14 cellular contexts compared by ENCODE assay signal in genomic region chr14:103653802-103654201, GRCh38. TPM values are rescaled to one million over a fixed set of nuclear protein-coding genes. Genes with fewer than 3 reads are reported as not detected.
DNase-seq lines count a peak whose midpoint lies in the region; ATAC-seq and TF ChIP-seq lines count a peak whose summit lies in the region.
"Had no signal": no experiment of that assay in that cellular context is flagged by ENCODE, and none has a peak within 500 bp of the region (broad histone marks: within the 10 kb centered on the region; RNA-seq: fewer than 3 reads in every experiment).

No MANE protein-coding gene starts in this region.

- ATAC-seq in psoas muscle, result peak; percentile 54 to 71 (median 61)
- no peak for ATAC-seq in GM21423 (IDR thresholded peaks at IDR 0.05; ENCODE audit: unreplicated experiment)
- no peak for ATAC-seq in HG03571 (IDR thresholded peaks at IDR 0.05; ENCODE audit: unreplicated experiment)
- no peak for ATAC-seq in upper lobe of right lung
- ATAC-seq in GM21360 (IDR thresholded peaks at IDR 0.05; ENCODE audit: unreplicated experiment), result no peak
- ATAC-seq: activated CD8-positive, alpha-beta T cell treated with anti-CD3 and anti-CD28 coated beads, Interleukin-2, amount 10 ng/mL, durations not matched to agents 7 days and 5 days; HCT116 had no signal

- peaks cover 26 to 45% of the 10 kb centered on the region in 2 donors for H3K36me3 Mint-ChIP-seq in CD4-positive, alpha-beta memory T cell
- peaks cover 4% of the 10 kb centered on the region for H3K36me3 Mint-ChIP-seq in glutamatergic neuron (ENCODE audit: unreplicated experiment)

- no peak overlapping the region for H3K4me3 ChIP-seq in CD4-positive, alpha-beta memory T cell (ENCODE audit: low read length in 2 of 2)
- no peak overlapping the region for H3K4me3 ChIP-seq in psoas muscle
- H3K4me3 ChIP-seq in upper lobe of right lung, result no peak overlapping the region

- TF ChIP-seq CTCF in RWPE1 (conservative IDR thresholded peaks at IDR 0.05; ENCODE audit: low read depth), result no peak
- no peak for TF ChIP-seq CTCF in glutamatergic neuron (IDR thresholded peaks at IDR 0.05; ENCODE audit: partially characterized antibody, unreplicated experiment)
- TF ChIP-seq CTCF in psoas muscle (IDR thresholded peaks at IDR 0.05), result no peak
- no peak for TF ChIP-seq CTCF in upper lobe of right lung (IDR thresholded peaks at IDR 0.05)

- peak overlapping the region in 4 of 7 donors; percentile 2 to 92 (median 47) for H3K27ac Mint-ChIP-seq in CD4-positive, alpha-beta memory T cell
- H3K27ac Mint-ChIP-seq in glutamatergic neuron (ENCODE audit: unreplicated experiment), result peak overlapping the region; percentile 60
- H3K27ac Mint-ChIP-seq: activated CD8-positive, alpha-beta T cell treated with anti-CD3 and anti-CD28 coated beads, Interleukin-2, amount 10 ng/mL, durations not matched to agents 7 days and 5 days had no signal

- intact Hi-C loops in CD4-positive, alpha-beta memory T cell (cut with micrococcal nuclease), result no loop called here
- intact Hi-C loops in psoas muscle (cut with DNase I) (loop anchor here in 1 of 2 donors (5.0 kb wide), 1 partner anchor 33 kb away; no protein-coding TSS in a partner anchor), upper lobe of right lung (cut with DNase I) (no loop called here)

- no peak overlapping the region for H3K27ac ChIP-seq in CD4-positive, alpha-beta memory T cell (ENCODE audit: low read depth, low read length)
- peak overlapping the region; percentile 41; the same call in 1 of the 2 replicates for H3K27ac ChIP-seq in RWPE1
- peak overlapping the region; percentile 59 for H3K27ac ChIP-seq in psoas muscle
- H3K27ac ChIP-seq in upper lobe of right lung, result no peak overlapping the region
- H3K27ac ChIP-seq: neutrophil had no signal

- H3K27me3 ChIP-seq in CD4-positive, alpha-beta memory T cell (ENCODE audit: insufficient read depth, low read length), result no peaks in the 10 kb centered on the region
- H3K27me3 ChIP-seq in psoas muscle (ENCODE audit: insufficient read depth in 3 of 3, low read length in 2 of 3), result no peaks in the 10 kb centered on the region
- no peaks in the 10 kb centered on the region for H3K27me3 ChIP-seq in upper lobe of right lung
- H3K27me3 ChIP-seq: neutrophil had no signal

- 29 to 42% (median 34%) methylated on average over 4 of the region's 4 CpGs for WGBS in psoas muscle, 3 donors

- DNase-seq in CD4-positive, alpha-beta memory T cell, result no peak
- DNase-seq in RWPE1 (ENCODE audit: low spot score) (no peak), glutamatergic neuron (no peak), psoas muscle (no peak), upper lobe of right lung (no peak)
- DNase-seq: activated CD8-positive, alpha-beta T cell treated with anti-CD3 and anti-CD28 coated beads, Interleukin-2, amount 10 ng/mL, durations not matched to agents 7 days and 5 days; foreskin melanocyte; MV-4-11; NCI-H2227 treated with DMSO at 0.1 percent for 48 hours had no signal

- H3K4me3 Mint-ChIP-seq in CD4-positive, alpha-beta memory T cell, result no peak overlapping the region
- peak overlapping the region; percentile 13 for H3K4me3 Mint-ChIP-seq in glutamatergic neuron (ENCODE audit: unreplicated experiment)
- H3K4me3 Mint-ChIP-seq: activated CD8-positive, alpha-beta T cell treated with anti-CD3 and anti-CD28 coated beads, Interleukin-2, amount 10 ng/mL, durations not matched to agents 7 days and 5 days had no signal

- H3K4me1 Mint-ChIP-seq in CD4-positive, alpha-beta memory T cell, result peaks cover 12 to 32% (median 24%) of the 10 kb centered on the region in 4 donors
- peaks cover 20% of the 10 kb centered on the region for H3K4me1 Mint-ChIP-seq in glutamatergic neuron (ENCODE audit: low read depth, unreplicated experiment)

- H3K4me1 ChIP-seq in CD4-positive, alpha-beta memory T cell (ENCODE audit: insufficient read depth, low read length), result peaks cover 11% of the 10 kb centered on the region
- H3K4me1 ChIP-seq in psoas muscle, result peaks cover 43% of the 10 kb centered on the region
- H3K4me1 ChIP-seq in upper lobe of right lung, result peaks cover 54% of the 10 kb centered on the region

- H3K36me3 ChIP-seq in CD4-positive, alpha-beta memory T cell (ENCODE audit: insufficient read depth, low read length), result peaks cover 47% of the 10 kb centered on the region
- H3K36me3 ChIP-seq in psoas muscle (ENCODE audit: insufficient read depth in 1 of 2, low read depth in 1 of 2), result peaks cover 0 to 45% of the 10 kb centered on the region in 2 donors
- peaks cover 45% of the 10 kb centered on the region for H3K36me3 ChIP-seq in upper lobe of right lung

- no peaks in the 10 kb centered on the region for H3K27me3 Mint-ChIP-seq in CD4-positive, alpha-beta memory T cell
- peaks cover 8% of the 10 kb centered on the region for H3K27me3 Mint-ChIP-seq in glutamatergic neuron (ENCODE audit: unreplicated experiment)

- H3K9me3 Mint-ChIP-seq in CD4-positive, alpha-beta memory T cell, result no peaks in the 10 kb centered on the region
- H3K9me3 Mint-ChIP-seq in glutamatergic neuron (ENCODE audit: unreplicated experiment), result peaks cover 9% of the 10 kb centered on the region

- no peaks in the 10 kb centered on the region for H3K9me3 ChIP-seq in CD4-positive, alpha-beta memory T cell (ENCODE audit: control insufficient read depth in 1 of 2, low read length in 2 of 2)
- H3K9me3 ChIP-seq in psoas muscle (no peaks in the 10 kb centered on the region), upper lobe of right lung (no peaks in the 10 kb centered on the region)
- H3K9me3 ChIP-seq: neutrophil had no signal

- POLR2A ChIA-PET in CD4-positive, alpha-beta memory T cell (lab: Charles Lee; ENCODE audit: partially characterized antibody), result no interaction called here
- POLR2A ChIA-PET in RWPE1 (lab: Yijun Ruan, JAX; ENCODE audit: low non-redundant PET), result no interaction called here

- CTCF ChIA-PET in CD4-positive, alpha-beta memory T cell (lab: Charles Lee; ENCODE audit: partially characterized antibody), result no interaction called here
- CTCF ChIA-PET in RWPE1 (lab: Yijun Ruan, JAX), result interaction anchor here (0.7 kb wide), 1 partner anchor 1022 kb away, joined by 4 read pairs; no protein-coding TSS in a partner anchor

RNA-seq across cellular contexts. Expression of gene KLC1, which starts 24.8 kb away (rescaled TPM):
- 100 to 1,000 TPM; 242 to 278 TPM for total RNA-seq in CD4-positive, alpha-beta memory T cell
- polyA plus RNA-seq in CD4-positive, alpha-beta memory T cell, result 10 to 100 TPM; 31.8 to 88.9 TPM
- total RNA-seq in glutamatergic neuron (ENCODE audit: unreplicated experiment) (975 TPM), psoas muscle (100 to 1,000 TPM; 126 to 190 (median 148) TPM), upper lobe of right lung (172 TPM)
- polyA plus RNA-seq in psoas muscle, result 100 to 1,000 TPM in 2 of 3 donors, 10 to 100 TPM in 1; 86.4 to 256 (median 201) TPM

Comparison
In these comparisons a context has a peak if more than half of its experiments do, and no peak if none do; other contexts are left out.
1. H3K27ac ChIP-seq: peak in RWPE1 (single experiment) and psoas muscle (single experiment); none in CD4-positive, alpha-beta memory T cell (single experiment) and upper lobe of right lung (single experiment).
2. ATAC-seq: peak in psoas muscle (4 of 4); none in GM21423 (single experiment), HG03571 (single experiment), upper lobe of right lung (single experiment) and GM21360 (single experiment).